ENCODE assay signal across 4 cellular contexts in the genomic region with DNA sequence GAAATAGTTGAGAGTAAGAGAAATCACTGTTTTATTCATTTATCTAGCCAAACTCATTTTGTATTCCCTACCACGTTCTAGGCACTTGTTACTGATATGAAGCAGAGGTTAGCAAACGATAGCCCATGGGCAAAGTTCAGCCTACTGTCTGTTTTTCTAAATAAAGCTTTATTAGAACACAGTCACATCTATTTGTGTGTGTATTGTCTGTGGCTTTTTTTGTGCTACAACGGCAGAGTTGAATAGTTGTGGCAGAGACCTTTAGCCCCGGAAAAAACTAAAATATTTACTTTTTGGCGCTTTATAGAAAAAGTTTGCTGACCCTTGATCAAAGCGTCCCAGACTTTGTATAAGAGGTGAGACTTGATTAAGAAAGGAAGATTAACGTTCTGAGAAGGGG.
TF ChIP-seq lines count a peak whose summit lies in the region.

No MANE protein-coding gene starts in this region.

TF ChIP-seq in GM12878, 131 proteins besides CTCF, POLR2A, EP300 and RAD21 (continues in another document):
- TF ChIP-seq, protein P1, sequence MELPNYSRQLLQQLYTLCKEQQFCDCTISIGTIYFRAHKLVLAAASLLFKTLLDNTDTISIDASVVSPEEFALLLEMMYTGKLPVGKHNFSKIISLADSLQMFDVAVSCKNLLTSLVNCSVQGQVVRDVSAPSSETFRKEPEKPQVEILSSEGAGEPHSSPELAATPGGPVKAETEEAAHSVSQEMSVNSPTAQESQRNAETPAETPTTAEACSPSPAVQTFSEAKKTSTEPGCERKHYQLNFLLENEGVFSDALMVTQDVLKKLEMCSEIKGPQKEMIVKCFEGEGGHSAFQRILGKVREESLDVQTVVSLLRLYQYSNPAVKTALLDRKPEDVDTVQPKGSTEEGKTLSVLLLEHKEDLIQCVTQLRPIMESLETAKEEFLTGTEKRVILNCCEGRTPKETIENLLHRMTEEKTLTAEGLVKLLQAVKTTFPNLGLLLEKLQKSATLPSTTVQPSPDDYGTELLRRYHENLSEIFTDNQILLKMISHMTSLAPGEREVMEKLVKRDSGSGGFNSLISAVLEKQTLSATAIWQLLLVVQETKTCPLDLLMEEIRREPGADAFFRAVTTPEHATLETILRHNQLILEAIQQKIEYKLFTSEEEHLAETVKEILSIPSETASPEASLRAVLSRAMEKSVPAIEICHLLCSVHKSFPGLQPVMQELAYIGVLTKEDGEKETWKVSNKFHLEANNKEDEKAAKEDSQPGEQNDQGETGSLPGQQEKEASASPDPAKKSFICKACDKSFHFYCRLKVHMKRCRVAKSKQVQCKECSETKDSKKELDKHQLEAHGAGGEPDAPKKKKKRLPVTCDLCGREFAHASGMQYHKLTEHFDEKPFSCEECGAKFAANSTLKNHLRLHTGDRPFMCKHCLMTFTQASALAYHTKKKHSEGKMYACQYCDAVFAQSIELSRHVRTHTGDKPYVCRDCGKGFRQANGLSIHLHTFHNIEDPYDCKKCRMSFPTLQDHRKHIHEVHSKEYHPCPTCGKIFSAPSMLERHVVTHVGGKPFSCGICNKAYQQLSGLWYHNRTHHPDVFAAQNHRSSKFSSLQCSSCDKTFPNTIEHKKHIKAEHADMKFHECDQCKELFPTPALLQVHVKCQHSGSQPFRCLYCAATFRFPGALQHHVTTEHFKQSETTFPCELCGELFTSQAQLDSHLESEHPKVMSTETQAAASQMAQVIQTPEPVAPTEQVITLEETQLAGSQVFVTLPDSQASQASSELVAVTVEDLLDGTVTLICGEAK (IDR thresholded peaks at IDR 0.05; ENCODE audit: borderline replicate concordance): peak; percentile 50; the same call in 1 of the 2 replicates

TF ChIP-seq in K562, 482 proteins besides CTCF, POLR2A, EP300 and RAD21 (continues in another document):
- TF ChIP-seq RCOR1 (IDR thresholded peaks at IDR 0.05; ENCODE audit: borderline replicate concordance in 1 of 2, low read depth in 2 of 2, low read length in 2 of 2): no peak
- no peak for TF ChIP-seq NR4A1 (CRISPR knock-in tag; IDR thresholded peaks at IDR 0.05)
- no peak for TF ChIP-seq NR4A1 (tag; IDR thresholded peaks at IDR 0.05)

TF ChIP-seq in HepG2, 621 proteins besides CTCF, POLR2A, EP300 and RAD21 (continues in another document):
- no peak for TF ChIP-seq HMG20A (CRISPR knock-in tag; IDR thresholded peaks at IDR 0.05; ENCODE audit: borderline replicate concordance)
- no peak for TF ChIP-seq MAZ (IDR thresholded peaks at IDR 0.05; ENCODE audit: borderline replicate concordance, low read depth, low read length)
- no peak for TF ChIP-seq MAZ (CRISPR knock-in tag; IDR thresholded peaks at IDR 0.05; ENCODE audit: low read depth)
- TF ChIP-seq, protein P2, sequence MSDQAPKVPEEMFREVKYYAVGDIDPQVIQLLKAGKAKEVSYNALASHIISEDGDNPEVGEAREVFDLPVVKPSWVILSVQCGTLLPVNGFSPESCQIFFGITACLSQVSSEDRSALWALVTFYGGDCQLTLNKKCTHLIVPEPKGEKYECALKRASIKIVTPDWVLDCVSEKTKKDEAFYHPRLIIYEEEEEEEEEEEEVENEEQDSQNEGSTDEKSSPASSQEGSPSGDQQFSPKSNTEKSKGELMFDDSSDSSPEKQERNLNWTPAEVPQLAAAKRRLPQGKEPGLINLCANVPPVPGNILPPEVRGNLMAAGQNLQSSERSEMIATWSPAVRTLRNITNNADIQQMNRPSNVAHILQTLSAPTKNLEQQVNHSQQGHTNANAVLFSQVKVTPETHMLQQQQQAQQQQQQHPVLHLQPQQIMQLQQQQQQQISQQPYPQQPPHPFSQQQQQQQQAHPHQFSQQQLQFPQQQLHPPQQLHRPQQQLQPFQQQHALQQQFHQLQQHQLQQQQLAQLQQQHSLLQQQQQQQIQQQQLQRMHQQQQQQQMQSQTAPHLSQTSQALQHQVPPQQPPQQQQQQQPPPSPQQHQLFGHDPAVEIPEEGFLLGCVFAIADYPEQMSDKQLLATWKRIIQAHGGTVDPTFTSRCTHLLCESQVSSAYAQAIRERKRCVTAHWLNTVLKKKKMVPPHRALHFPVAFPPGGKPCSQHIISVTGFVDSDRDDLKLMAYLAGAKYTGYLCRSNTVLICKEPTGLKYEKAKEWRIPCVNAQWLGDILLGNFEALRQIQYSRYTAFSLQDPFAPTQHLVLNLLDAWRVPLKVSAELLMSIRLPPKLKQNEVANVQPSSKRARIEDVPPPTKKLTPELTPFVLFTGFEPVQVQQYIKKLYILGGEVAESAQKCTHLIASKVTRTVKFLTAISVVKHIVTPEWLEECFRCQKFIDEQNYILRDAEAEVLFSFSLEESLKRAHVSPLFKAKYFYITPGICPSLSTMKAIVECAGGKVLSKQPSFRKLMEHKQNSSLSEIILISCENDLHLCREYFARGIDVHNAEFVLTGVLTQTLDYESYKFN (CRISPR knock-in tag; conservative IDR thresholded peaks at IDR 0.05): peak; percentile 56
- TF ChIP-seq TCF7 (IDR thresholded peaks at IDR 0.05; ENCODE audit: low read depth): peak; percentile 38; the same call in 1 of the 2 replicates
- no peak for TF ChIP-seq BORCS8-MEF2B (CRISPR knock-in tag; IDR thresholded peaks at IDR 0.05)
- no peak for TF ChIP-seq AHR (CRISPR knock-in tag; IDR thresholded peaks at IDR 0.05)
- TF ChIP-seq, protein P3, sequence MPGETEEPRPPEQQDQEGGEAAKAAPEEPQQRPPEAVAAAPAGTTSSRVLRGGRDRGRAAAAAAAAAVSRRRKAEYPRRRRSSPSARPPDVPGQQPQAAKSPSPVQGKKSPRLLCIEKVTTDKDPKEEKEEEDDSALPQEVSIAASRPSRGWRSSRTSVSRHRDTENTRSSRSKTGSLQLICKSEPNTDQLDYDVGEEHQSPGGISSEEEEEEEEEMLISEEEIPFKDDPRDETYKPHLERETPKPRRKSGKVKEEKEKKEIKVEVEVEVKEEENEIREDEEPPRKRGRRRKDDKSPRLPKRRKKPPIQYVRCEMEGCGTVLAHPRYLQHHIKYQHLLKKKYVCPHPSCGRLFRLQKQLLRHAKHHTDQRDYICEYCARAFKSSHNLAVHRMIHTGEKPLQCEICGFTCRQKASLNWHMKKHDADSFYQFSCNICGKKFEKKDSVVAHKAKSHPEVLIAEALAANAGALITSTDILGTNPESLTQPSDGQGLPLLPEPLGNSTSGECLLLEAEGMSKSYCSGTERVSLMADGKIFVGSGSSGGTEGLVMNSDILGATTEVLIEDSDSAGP (CRISPR knock-in tag; IDR thresholded peaks at IDR 0.05; ENCODE audit: borderline replicate concordance): no peak
- TF ChIP-seq SOX6 (IDR thresholded peaks at IDR 0.05): no peak
- TF ChIP-seq SOX6 (CRISPR knock-in tag; IDR thresholded peaks at IDR 0.05): peak; percentile 71
- TF ChIP-seq SOX13 (IDR thresholded peaks at IDR 0.05): peak; percentile 34; the same call in 1 of the 2 replicates
- peak in 1 of 2 experiments; percentile 68; a peak in 2 of 4 replicates for TF ChIP-seq SOX13 (CRISPR knock-in tag; conservative IDR thresholded peaks at IDR 0.05 in 1 of 2, IDR thresholded peaks at IDR 0.05 in 1 of 2)
- no peak for TF ChIP-seq ZNF629 (CRISPR knock-in tag; conservative IDR thresholded peaks at IDR 0.05)

TF ChIP-seq in liver, 16 proteins besides CTCF, POLR2A, EP300 and RAD21:
- TF ChIP-seq YY1 (IDR thresholded peaks at IDR 0.05) (no peak), NR2F2 (IDR thresholded peaks at IDR 0.05) (no peak), GABPA (IDR thresholded peaks at IDR 0.05 in 1 of 2, conservative IDR thresholded peaks at IDR 0.05 in 1 of 2) (no peak), TAF1 (conservative IDR thresholded peaks at IDR 0.05) (no peak), HNF4A (conservative IDR thresholded peaks at IDR 0.05) (peak; percentile 37 to 77), FOXA2 (IDR thresholded peaks at IDR 0.05) (no peak), SP1 (IDR thresholded peaks at IDR 0.05) (peak; percentile 41), JUND (IDR thresholded peaks at IDR 0.05) (no peak), HNF4G (IDR thresholded peaks at IDR 0.05) (no peak), RXRA (IDR thresholded peaks at IDR 0.05) (peak in 1 of 2 donors; percentile 31), FOXA1 (IDR thresholded peaks at IDR 0.05) (no peak), EGR1 (IDR thresholded peaks at IDR 0.05; ENCODE audit: low read depth in 2 of 2) (no peak)
- TF ChIP-seq, protein P4, sequence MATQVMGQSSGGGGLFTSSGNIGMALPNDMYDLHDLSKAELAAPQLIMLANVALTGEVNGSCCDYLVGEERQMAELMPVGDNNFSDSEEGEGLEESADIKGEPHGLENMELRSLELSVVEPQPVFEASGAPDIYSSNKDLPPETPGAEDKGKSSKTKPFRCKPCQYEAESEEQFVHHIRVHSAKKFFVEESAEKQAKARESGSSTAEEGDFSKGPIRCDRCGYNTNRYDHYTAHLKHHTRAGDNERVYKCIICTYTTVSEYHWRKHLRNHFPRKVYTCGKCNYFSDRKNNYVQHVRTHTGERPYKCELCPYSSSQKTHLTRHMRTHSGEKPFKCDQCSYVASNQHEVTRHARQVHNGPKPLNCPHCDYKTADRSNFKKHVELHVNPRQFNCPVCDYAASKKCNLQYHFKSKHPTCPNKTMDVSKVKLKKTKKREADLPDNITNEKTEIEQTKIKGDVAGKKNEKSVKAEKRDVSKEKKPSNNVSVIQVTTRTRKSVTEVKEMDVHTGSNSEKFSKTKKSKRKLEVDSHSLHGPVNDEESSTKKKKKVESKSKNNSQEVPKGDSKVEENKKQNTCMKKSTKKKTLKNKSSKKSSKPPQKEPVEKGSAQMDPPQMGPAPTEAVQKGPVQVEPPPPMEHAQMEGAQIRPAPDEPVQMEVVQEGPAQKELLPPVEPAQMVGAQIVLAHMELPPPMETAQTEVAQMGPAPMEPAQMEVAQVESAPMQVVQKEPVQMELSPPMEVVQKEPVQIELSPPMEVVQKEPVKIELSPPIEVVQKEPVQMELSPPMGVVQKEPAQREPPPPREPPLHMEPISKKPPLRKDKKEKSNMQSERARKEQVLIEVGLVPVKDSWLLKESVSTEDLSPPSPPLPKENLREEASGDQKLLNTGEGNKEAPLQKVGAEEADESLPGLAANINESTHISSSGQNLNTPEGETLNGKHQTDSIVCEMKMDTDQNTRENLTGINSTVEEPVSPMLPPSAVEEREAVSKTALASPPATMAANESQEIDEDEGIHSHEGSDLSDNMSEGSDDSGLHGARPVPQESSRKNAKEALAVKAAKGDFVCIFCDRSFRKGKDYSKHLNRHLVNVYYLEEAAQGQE (IDR thresholded peaks at IDR 0.05): no peak
- TF ChIP-seq, protein P5, sequence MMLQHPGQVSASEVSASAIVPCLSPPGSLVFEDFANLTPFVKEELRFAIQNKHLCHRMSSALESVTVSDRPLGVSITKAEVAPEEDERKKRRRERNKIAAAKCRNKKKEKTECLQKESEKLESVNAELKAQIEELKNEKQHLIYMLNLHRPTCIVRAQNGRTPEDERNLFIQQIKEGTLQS (IDR thresholded peaks at IDR 0.05): no peak
- TF ChIP-seq, protein P6, sequence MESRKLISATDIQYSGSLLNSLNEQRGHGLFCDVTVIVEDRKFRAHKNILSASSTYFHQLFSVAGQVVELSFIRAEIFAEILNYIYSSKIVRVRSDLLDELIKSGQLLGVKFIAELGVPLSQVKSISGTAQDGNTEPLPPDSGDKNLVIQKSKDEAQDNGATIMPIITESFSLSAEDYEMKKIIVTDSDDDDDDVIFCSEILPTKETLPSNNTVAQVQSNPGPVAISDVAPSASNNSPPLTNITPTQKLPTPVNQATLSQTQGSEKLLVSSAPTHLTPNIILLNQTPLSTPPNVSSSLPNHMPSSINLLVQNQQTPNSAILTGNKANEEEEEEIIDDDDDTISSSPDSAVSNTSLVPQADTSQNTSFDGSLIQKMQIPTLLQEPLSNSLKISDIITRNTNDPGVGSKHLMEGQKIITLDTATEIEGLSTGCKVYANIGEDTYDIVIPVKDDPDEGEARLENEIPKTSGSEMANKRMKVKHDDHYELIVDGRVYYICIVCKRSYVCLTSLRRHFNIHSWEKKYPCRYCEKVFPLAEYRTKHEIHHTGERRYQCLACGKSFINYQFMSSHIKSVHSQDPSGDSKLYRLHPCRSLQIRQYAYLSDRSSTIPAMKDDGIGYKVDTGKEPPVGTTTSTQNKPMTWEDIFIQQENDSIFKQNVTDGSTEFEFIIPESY (IDR thresholded peaks at IDR 0.05): no peak
- TF ChIP-seq, protein P7, sequence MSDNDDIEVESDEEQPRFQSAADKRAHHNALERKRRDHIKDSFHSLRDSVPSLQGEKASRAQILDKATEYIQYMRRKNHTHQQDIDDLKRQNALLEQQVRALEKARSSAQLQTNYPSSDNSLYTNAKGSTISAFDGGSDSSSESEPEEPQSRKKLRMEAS (IDR thresholded peaks at IDR 0.05): no peak
